ENCODE assay signal across 15 cellular contexts in genomic region chr9:1267141-1267570, GRCh38.
DNase-seq lines count a peak whose midpoint lies in the region; ATAC-seq and TF ChIP-seq lines count a peak whose summit lies in the region.
"Had no signal": no experiment of that assay in that cellular context is flagged by ENCODE, and none has a peak within 500 bp of the region (broad histone marks: within the 10 kb centered on the region; RNA-seq: fewer than 3 reads in every experiment).

No MANE protein-coding gene starts in this region.

- ATAC-seq in GM18511 (IDR thresholded peaks at IDR 0.05; ENCODE audit: unreplicated experiment): peak; percentile 86
- peak; percentile 92 for ATAC-seq in GM19463 (IDR thresholded peaks at IDR 0.05; ENCODE audit: unreplicated experiment)
- peak; percentile 83 for ATAC-seq in HG02981 (IDR thresholded peaks at IDR 0.05; ENCODE audit: unreplicated experiment)
- no peak for ATAC-seq in lower lobe of right lung
- ATAC-seq: HCT116 had no signal

- H3K27me3 ChIP-seq in left ventricle myocardium inferior (ENCODE audit: low read depth) (no peaks in the 10 kb centered on the region), lower lobe of right lung (ENCODE audit: low read depth) (no peaks in the 10 kb centered on the region)
- H3K27me3 ChIP-seq: transverse colon had no signal

- intact Hi-C loops in left ventricle myocardium inferior (cut with micrococcal nuclease): no loop called here
- intact Hi-C loops in lower lobe of right lung (cut with DNase I): no loop called here

- no peak for TF ChIP-seq POLR2A in NB4 (IDR thresholded peaks at IDR 0.05; ENCODE audit: extremely low read depth, insufficient read length)

- DNase-seq in NB4 (ENCODE audit: low read depth) (peak; percentile 25), left ventricle myocardium inferior (no peak), NCI-H2227 (lab: John Stamatoyannopoulos, UW; ENCODE audit: unreplicated experiment) (no peak), lower lobe of right lung (no peak)
- no peak for DNase-seq in stimulated activated CD4-positive, alpha-beta T cell treated with anti-CD3 and anti-CD28 coated beads, Interleukin-2, amount 100 ng/mL, for 24 hours
- DNase-seq: GDM1, right cardiac atrium, RPMI8226, transverse colon had no signal

- H3K4me3 ChIP-seq in NB4 (ENCODE audit: low read depth, low read length) (no peak overlapping the region), left ventricle myocardium inferior (no peak overlapping the region), lower lobe of right lung (no peak overlapping the region)
- H3K4me3 ChIP-seq: transverse colon had no signal

- no peaks in the 10 kb centered on the region for H3K9me3 ChIP-seq in left ventricle myocardium inferior (replicated peaks)
- no peaks in the 10 kb centered on the region for H3K9me3 ChIP-seq in lower lobe of right lung
- H3K9me3 ChIP-seq: transverse colon had no signal

- H3K36me3 ChIP-seq in left ventricle myocardium inferior: no peaks in the 10 kb centered on the region
- no peaks in the 10 kb centered on the region for H3K36me3 ChIP-seq in lower lobe of right lung
- H3K36me3 ChIP-seq: transverse colon had no signal

- TF ChIP-seq CTCF in NB4 (IDR thresholded peaks at IDR 0.05; ENCODE audit: low read depth, low read length): no peak
- no peak for TF ChIP-seq CTCF in left ventricle myocardium inferior (IDR thresholded peaks at IDR 0.05; ENCODE audit: borderline replicate concordance)
- TF ChIP-seq CTCF in lower lobe of right lung (IDR thresholded peaks at IDR 0.05): no peak

- H3K27ac ChIP-seq in left ventricle myocardium inferior (replicated peaks) (no peak overlapping the region), lower lobe of right lung (no peak overlapping the region)
- H3K27ac ChIP-seq: KMS-11, transverse colon, VCaP had no signal

- H3K4me1 ChIP-seq in left ventricle myocardium inferior (no peaks in the 10 kb centered on the region), lower lobe of right lung (no peaks in the 10 kb centered on the region)
- H3K4me1 ChIP-seq: transverse colon had no signal

Comparison
In these comparisons a context has a peak if more than half of its experiments do, and no peak if none do; other contexts are left out.
1. ATAC-seq: peak in GM18511 (single experiment), GM19463 (single experiment) and HG02981 (single experiment); none in lower lobe of right lung (0 of 2).